8 cellular contexts compared by ENCODE assay signal in genomic region chr11:829946-830294, GRCh38. TPM values are rescaled to one million over a fixed set of nuclear protein-coding genes. Genes with fewer than 3 reads are reported as not detected.
DNase-seq lines count a peak whose midpoint lies in the region; TF ChIP-seq lines count a peak whose summit lies in the region.

No MANE protein-coding gene starts in this region.

- no peak for DNase-seq in SK-N-MC (ENCODE audit: low read depth, low spot score)
- DNase-seq in left ventricle myocardium inferior = no peak
- DNase-seq in skeletal muscle cell (ENCODE audit: low read depth) = no peak
- DNase-seq in substantia nigra (lab: John Stamatoyannopoulos, UW) = no peak
- DNase-seq in nucleus accumbens (lab: John Stamatoyannopoulos, UW) = no peak
- DNase-seq in stimulated activated CD4-positive, alpha-beta T cell treated with anti-CD3 and anti-CD28 coated beads, Interleukin-1b, Interleukin-23, amount 100 ng/mL, for 48 hours = no peak
- DNase-seq in activated effector memory CD4-positive, alpha-beta T cell treated with Interleukin-2 at 50 U/mL for 16 hours = no peak

- H3K27me3 ChIP-seq in left ventricle myocardium inferior (ENCODE audit: low read depth) = no peaks in the 10 kb centered on the region

- H3K4me1 ChIP-seq in left ventricle myocardium inferior = peaks cover 93% of the 10 kb centered on the region

- no peak overlapping the region for H3K27ac ChIP-seq in SK-N-MC
- H3K27ac ChIP-seq in left ventricle myocardium inferior (replicated peaks) = peak overlapping the region; percentile 92
- H3K27ac ChIP-seq in substantia nigra (ENCODE audit: low read depth, low read length, poor library complexity, severe bottlenecking) = no peak overlapping the region

- peak overlapping the region; percentile 32 for H3K4me3 ChIP-seq in GM12875 (ENCODE audit: low read depth, low read length)
- H3K4me3 ChIP-seq in SK-N-MC = peak overlapping the region; percentile 86
- H3K4me3 ChIP-seq in left ventricle myocardium inferior = peak overlapping the region; percentile 73
- H3K4me3 ChIP-seq in skeletal muscle cell (ENCODE audit: low read depth, low read length) = peak overlapping the region; percentile 42

- intact Hi-C loops in left ventricle myocardium inferior (cut with micrococcal nuclease) = no loop called here

- H3K36me3 ChIP-seq in SK-N-MC (ENCODE audit: insufficient read depth, low read length) (no peaks in the 10 kb centered on the region), left ventricle myocardium inferior (peaks cover 11% of the 10 kb centered on the region)

- H3K9ac ChIP-seq in SK-N-MC (ENCODE audit: insufficient read length) = no peak overlapping the region

- no peaks in the 10 kb centered on the region for H3K9me3 ChIP-seq in SK-N-MC (ENCODE audit: low read depth, low read length)
- H3K9me3 ChIP-seq in left ventricle myocardium inferior (replicated peaks) = no peaks in the 10 kb centered on the region

- no peak for TF ChIP-seq CTCF in GM12875 (IDR thresholded peaks at IDR 0.05; ENCODE audit: borderline replicate concordance, insufficient read depth, low read depth, low read length)
- no peak for TF ChIP-seq CTCF in left ventricle myocardium inferior (IDR thresholded peaks at IDR 0.05; ENCODE audit: borderline replicate concordance)

RNA-seq across cellular contexts. Expression of gene CRACR2B, which starts 2.2 kb away (rescaled TPM):
- 23.2 TPM for total RNA-seq in left ventricle myocardium inferior

RNA-seq across cellular contexts. Expression of gene CD151, which starts 2.8 kb away (rescaled TPM):
- 408 TPM for total RNA-seq in left ventricle myocardium inferior

RNA-seq across cellular contexts. Expression of gene PNPLA2, which starts 11.2 kb away (rescaled TPM):
- 300 TPM for total RNA-seq in left ventricle myocardium inferior

RNA-seq across cellular contexts. Expression of gene POLR2L, which starts 12.4 kb away (rescaled TPM):
- 226 TPM for total RNA-seq in left ventricle myocardium inferior

RNA-seq across cellular contexts. Expression of gene TSPAN4, which starts 12.7 kb away (rescaled TPM):
- 33.0 TPM for total RNA-seq in left ventricle myocardium inferior

Comparison
In these comparisons a context has a peak if more than half of its experiments do, and no peak if none do; other contexts are left out.
1. H3K4me3 ChIP-seq: peak in every context shown above with its lines; median percentile 86 in SK-N-MC; 73 in left ventricle myocardium inferior; 42 in skeletal muscle cell; 32 in GM12875.